ENCODE assay signal across 12 cellular contexts in genomic region chr11:35427158-35427557, GRCh38. TPM values are rescaled to one million over a fixed set of nuclear protein-coding genes. Genes with fewer than 3 reads are reported as not detected.
DNase-seq lines count a peak whose midpoint lies in the region; TF ChIP-seq lines count a peak whose summit lies in the region.
"Had no signal": no experiment of that assay in that cellular context is flagged by ENCODE, and none has a peak within 500 bp of the region (broad histone marks: within the 10 kb centered on the region; RNA-seq: fewer than 3 reads in every experiment).

No MANE protein-coding gene starts in this region.

- H2AFZ ChIP-seq in GM23248 = no peak overlapping the region

- no peak for TF ChIP-seq CTCF in foreskin fibroblast (IDR thresholded peaks at IDR 0.05; ENCODE audit: low read depth, low read length)

- no peaks in the 10 kb centered on the region for H3K9me2 ChIP-seq in GM23248 (ENCODE audit: insufficient read depth)

- peak overlapping the region; percentile 21 for H3K4me2 ChIP-seq in GM23248 (ENCODE audit: unreplicated experiment)

- DNase-seq in GM23248 (peak; percentile 78), RPMI7951 (ENCODE audit: low read depth) (peak; percentile 40), foreskin fibroblast (peak; percentile 50 to 79), smooth muscle cell of the brain vasculature (ENCODE audit: low read depth, low spot score) (peak; percentile 62), mesenteric fat pad (ENCODE audit: low spot score) (no peak), H7 (no peak), NOMO-1 treated with DMSO at 0.1 percent for 48 hours (lab: John Stamatoyannopoulos, UW; ENCODE audit: unreplicated experiment) (no peak)
- DNase-seq: activated T-cell treated with anti-CD3 and anti-CD28 coated beads, Interleukin-2, amount 50 U/mL, for 1 hour; cerebellar nuclear complex; DMS 273 treated with DMSO at 0.1 percent for 48 hours had no signal

- H3K9ac ChIP-seq in GM23248 = no peak overlapping the region

- H3K9me3 ChIP-seq in GM23248 (ENCODE audit: low read depth) = no peaks in the 10 kb centered on the region

- H3K79me2 ChIP-seq in GM23248 (ENCODE audit: insufficient read depth) = no peaks in the 10 kb centered on the region

- H3K27ac ChIP-seq in GM23248 = no peak overlapping the region

- WGBS in GM23248 (ENCODE audit: low coverage in 1 of 2, low lambda C conversion rate in 2 of 2, missing lambda C conversion rate in 2 of 2), 2 experiments = 6 to 8% methylated on average over 2 of the region's 2 CpGs

- in situ Hi-C loops in GM23248 (cut with MboI) = no loop called here

- peaks cover 55% of the 10 kb centered on the region for H3F3A ChIP-seq in GM23248 (ENCODE audit: insufficient read depth)

- H3K4me3 ChIP-seq in GM23248 = no peak overlapping the region
- H3K4me3 ChIP-seq in foreskin fibroblast (ENCODE audit: low read depth in 1 of 2, low read length in 2 of 2) = no peak overlapping the region
- no peak overlapping the region for H3K4me3 ChIP-seq in H7 (ENCODE audit: insufficient read depth, low read depth, low read length)

- peaks cover 45% of the 10 kb centered on the region for H3K4me1 ChIP-seq in GM23248 (ENCODE audit: insufficient read depth)

- no peaks in the 10 kb centered on the region for H4K20me1 ChIP-seq in GM23248 (ENCODE audit: insufficient read depth)

- no peaks in the 10 kb centered on the region for H3K27me3 ChIP-seq in GM23248 (replicated peaks; ENCODE audit: insufficient read depth)
- peaks cover 3% of the 10 kb centered on the region; the same call in 1 of the 2 replicates for H3K27me3 ChIP-seq in H7 (ENCODE audit: control insufficient read depth, insufficient read depth, low read length)

- H3K36me3 ChIP-seq in GM23248 (ENCODE audit: low read depth) (peaks cover 15% of the 10 kb centered on the region; the same call in 1 of the 2 replicates), H7 (replicated peaks; ENCODE audit: control insufficient read depth, insufficient read depth, low read length) (no peaks in the 10 kb centered on the region)

RNA-seq across cellular contexts. Expression of gene SLC1A2, which starts 7.8 kb away (rescaled TPM):
- total RNA-seq in GM23248 (2014; rRNA removed; shearing (Covaris generic)) = 1.2 and 1.5 TPM in 2 replicates
- polyA plus RNA-seq in GM23248 (2016; fragmentation: Nextera tagmentation; extraction: Ambion mirVana) = 0.49 and 0.88 TPM in 2 replicates
- 0.39 and 0.48 TPM in 2 replicates for total RNA-seq in RPMI7951 (2014; rRNA removed; shearing (Covaris generic))
- 1.3 TPM for total RNA-seq in mesenteric fat pad
- 0.81 and 1.0 TPM in 2 replicates for total RNA-seq in H7 (2014; rRNA removed; shearing (Covaris generic))
- total RNA-seq: glomerular endothelial cell, HT1080 had no signal

Comparison
In these comparisons a context has a peak if more than half of its experiments do, and no peak if none do; other contexts are left out.
1. DNase-seq: peak in GM23248 (single experiment), RPMI7951 (single experiment), foreskin fibroblast (2 of 2) and smooth muscle cell of the brain vasculature (single experiment); none in mesenteric fat pad (single experiment), H7 (single experiment) and NOMO-1 treated with DMSO at 0.1 percent for 48 hours (single experiment).